8 cellular contexts compared by ENCODE assay signal in the genomic region with DNA sequence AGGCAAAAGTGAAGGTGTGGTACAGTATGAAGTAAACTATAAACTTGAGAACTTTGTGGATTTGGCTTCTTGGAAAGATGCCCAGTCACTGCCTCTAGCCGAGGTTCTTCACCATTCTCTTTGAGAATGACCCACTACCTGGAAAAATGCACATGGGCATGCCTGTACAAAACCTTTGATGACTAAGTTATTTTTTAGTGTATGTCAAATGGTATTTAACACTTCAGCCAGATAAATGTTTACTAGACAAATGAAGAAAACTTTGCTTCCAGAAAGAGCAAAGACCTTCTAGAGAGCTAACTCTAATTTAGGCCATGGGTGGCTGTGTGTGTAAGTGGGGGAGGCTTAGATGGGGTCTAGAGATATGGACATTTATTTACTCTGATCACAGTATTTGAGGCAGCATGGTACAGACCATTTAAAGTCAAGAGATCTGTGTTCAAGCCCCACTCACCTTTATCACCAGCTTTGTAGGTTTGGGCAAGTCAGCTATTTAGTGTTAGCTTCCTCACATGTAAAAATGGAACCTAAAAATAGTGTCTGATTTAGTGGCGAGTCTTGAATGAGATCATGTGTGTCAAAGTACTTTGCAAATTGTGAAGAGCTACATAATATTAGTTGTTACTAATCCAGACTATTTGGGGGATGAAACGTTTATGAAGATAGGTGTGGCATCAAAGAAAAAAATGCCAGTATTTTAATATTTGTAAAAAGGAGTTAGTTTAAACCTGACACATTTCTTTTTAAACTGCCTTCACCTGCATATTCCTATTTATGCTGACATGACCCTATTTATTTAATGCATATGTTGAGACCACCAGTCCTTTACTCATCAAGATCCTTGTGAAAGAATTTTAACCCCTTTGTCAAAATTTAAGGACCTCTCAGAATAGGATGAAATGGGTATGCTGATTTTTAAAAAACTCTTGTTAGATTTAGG. TPM values are rescaled to one million over a fixed set of nuclear protein-coding genes. Genes with fewer than 3 reads are reported as not detected.
A peak's percentile ranks its signal among the peaks of the same experiment; 100 is the strongest.
DNase-seq lines count a peak whose midpoint lies in the region; ATAC-seq and TF ChIP-seq lines count a peak whose summit lies in the region.

No MANE protein-coding gene starts in this region.

- no peaks in the 10 kb centered on the region for H3K36me3 ChIP-seq in HCT116 (ENCODE audit: control insufficient read depth in 1 of 2, insufficient read depth in 2 of 2, low read length in 2 of 2)
- peaks cover 10% of the 10 kb centered on the region for H3K36me3 ChIP-seq in left ventricle myocardium inferior
- H3K36me3 ChIP-seq in skeletal muscle tissue (ENCODE audit: control insufficient read depth in 3 of 3, insufficient read depth in 3 of 3, low read length in 3 of 3) = no peaks in the 10 kb centered on the region

- POLR2A ChIA-PET in HCT116 (lab: Charles Lee) = interaction anchor here (0.6 kb wide), 1 partner anchor 95 kb away, joined by 4 read pairs; no protein-coding TSS in a partner anchor
- POLR2A ChIA-PET in activated CD4-positive, alpha-beta memory T cell treated with anti-CD3 and anti-CD28 coated beads, Interleukin-2, amount 10 ng/mL, durations not matched to agents 7 days and 5 days (lab: Charles Lee) = interaction anchor here (8.8 kb wide), 1 partner anchor 19 kb away, joined by 134 read pairs; a partner anchor contains a TSS

- peak overlapping the region; percentile 75 for H3K4me2 ChIP-seq in HCT116 (ENCODE audit: low read length)

- no TSS peak for BruUV-seq in HCT116 (replicated peaks; lab: Mats Ljungman, UMichigan)

- H3K27me3 ChIP-seq in HCT116 (ENCODE audit: insufficient read depth, low read length) (no peaks in the 10 kb centered on the region), left ventricle myocardium inferior (ENCODE audit: low read depth) (no peaks in the 10 kb centered on the region), skeletal muscle tissue (ENCODE audit: control insufficient read depth in 3 of 3, insufficient read depth in 3 of 3, low read length in 3 of 3) (no peaks in the 10 kb centered on the region)

- in situ Hi-C loops in ACHN (cut with HindIII; ENCODE audit: low pct_ligation_motif_present, low pct_unique_long_range_greater_than_20kb, low sequenced_read_pairs) = no loop called here

- peak overlapping the region in 1 of 2 experiments; percentile 4; a peak in 1 of 4 replicates for H3K4me3 ChIP-seq in HCT116 (replicated peaks in 1 of 2; ENCODE audit: low read depth in 1 of 2, low read length in 2 of 2)
- H3K4me3 ChIP-seq in left ventricle myocardium inferior = peak overlapping the region; percentile 71
- H3K4me3 ChIP-seq in skeletal muscle tissue (ENCODE audit: low read length in 3 of 3) = peak overlapping the region; percentile 46 to 95 (median 84)

- no peak overlapping the region for H2AFZ ChIP-seq in HCT116 (ENCODE audit: low read depth, low read length, poor library complexity, severe bottlenecking)

- no peaks in the 10 kb centered on the region for H3K9me3 Mint-ChIP-seq in activated CD4-positive, alpha-beta memory T cell treated with anti-CD3 and anti-CD28 coated beads, Interleukin-2, amount 10 ng/mL, durations not matched to agents 7 days and 5 days

- no peaks in the 10 kb centered on the region for H3K27me3 Mint-ChIP-seq in activated CD4-positive, alpha-beta memory T cell treated with anti-CD3 and anti-CD28 coated beads, Interleukin-2, amount 10 ng/mL, durations not matched to agents 7 days and 5 days

- TF ChIP-seq RAD21 in HCT116 (IDR thresholded peaks at IDR 0.05; ENCODE audit: low read depth) = no peak

- H3K4me3 Mint-ChIP-seq in activated CD4-positive, alpha-beta memory T cell treated with anti-CD3 and anti-CD28 coated beads, Interleukin-2, amount 10 ng/mL, durations not matched to agents 7 days and 5 days = peak overlapping the region; percentile 51

- RAD21 ChIA-PET in HCT116 (lab: Charles Lee; ENCODE audit: low non-redundant PET in 1 of 2, low total read pairs in 2 of 2, uncharacterized antibody in 2 of 2, unreplicated experiment in 2 of 2) = no interaction called here

- no peaks in the 10 kb centered on the region for H4K20me1 ChIP-seq in HCT116 (ENCODE audit: insufficient read depth)

- H3K9me2 ChIP-seq in HCT116 (ENCODE audit: insufficient read depth) = no peaks in the 10 kb centered on the region

- intact Hi-C loops in HCT116 (cut with micrococcal nuclease) = no loop called here
- intact Hi-C loops in left ventricle myocardium inferior (cut with micrococcal nuclease) = no loop called here

- no peak for TF ChIP-seq CTCF in HCT116 (IDR thresholded peaks at IDR 0.05 in 2 of 3, conservative IDR thresholded peaks at IDR 0.05 in 1 of 3; ENCODE audit: borderline replicate concordance in 1 of 3, insufficient read depth in 1 of 3, low read depth in 2 of 3, low read length in 2 of 3)
- no peak for TF ChIP-seq CTCF in left ventricle myocardium inferior (IDR thresholded peaks at IDR 0.05; ENCODE audit: borderline replicate concordance)

- peaks cover 35 to 51% of the 10 kb centered on the region in 2 experiments for H3K4me1 ChIP-seq in HCT116 (ENCODE audit: control insufficient read depth in 1 of 2, insufficient read depth in 2 of 2, low read length in 2 of 2)
- peaks cover 87% of the 10 kb centered on the region for H3K4me1 ChIP-seq in left ventricle myocardium inferior
- H3K4me1 ChIP-seq in skeletal muscle tissue (ENCODE audit: control insufficient read depth in 3 of 3, insufficient read depth in 3 of 3, low read length in 3 of 3) = peaks cover 31 to 63% (median 32%) of the 10 kb centered on the region in 3 donors

- peaks cover 45% of the 10 kb centered on the region for H3K36me3 Mint-ChIP-seq in activated CD4-positive, alpha-beta memory T cell treated with anti-CD3 and anti-CD28 coated beads, Interleukin-2, amount 10 ng/mL, durations not matched to agents 7 days and 5 days (ENCODE audit: low read depth)

- CTCF ChIA-PET in HCT116 (lab: Charles Lee) = no interaction called here
- CTCF ChIA-PET in activated CD4-positive, alpha-beta memory T cell treated with anti-CD3 and anti-CD28 coated beads, Interleukin-2, amount 10 ng/mL, durations not matched to agents 7 days and 5 days (lab: Charles Lee) = interaction anchor here (1.0 to 1.1 kb wide), 2 partner anchors 20 to 62 kb away, joined by 3 to 4 read pairs; a partner anchor contains a TSS

- H3K4me1 Mint-ChIP-seq in activated CD4-positive, alpha-beta memory T cell treated with anti-CD3 and anti-CD28 coated beads, Interleukin-2, amount 10 ng/mL, durations not matched to agents 7 days and 5 days = peaks cover 70% of the 10 kb centered on the region

- 0 out of 2 replicates have a peak, but pooled peaks have one; percentile 12 for ATAC-seq in HCT116
- no peak for ATAC-seq in HG03354 (IDR thresholded peaks at IDR 0.05; ENCODE audit: poor library complexity, severe bottlenecking, unreplicated experiment)

- H3K27ac Mint-ChIP-seq in activated CD4-positive, alpha-beta memory T cell treated with anti-CD3 and anti-CD28 coated beads, Interleukin-2, amount 10 ng/mL, durations not matched to agents 7 days and 5 days = peak overlapping the region; percentile 89

- TF ChIP-seq POLR2A in HCT116 (IDR thresholded peaks at IDR 0.05; ENCODE audit: borderline replicate concordance, extremely low read depth, insufficient read depth, insufficient read length) = no peak

- H3K9me3 ChIP-seq in HCT116 (ENCODE audit: control insufficient read depth in 1 of 2, insufficient read depth in 1 of 2, low read depth in 1 of 2, low read length in 2 of 2) = no peaks in the 10 kb centered on the region
- H3K9me3 ChIP-seq in left ventricle myocardium inferior (replicated peaks) = no peaks in the 10 kb centered on the region
- H3K9me3 ChIP-seq in skeletal muscle tissue (ENCODE audit: control insufficient read depth in 3 of 3, low read length in 3 of 3) = no peaks in the 10 kb centered on the region

- peaks cover 88% of the 10 kb centered on the region for H3K79me2 ChIP-seq in HCT116 (ENCODE audit: insufficient read depth, low read length)

- H3K9ac ChIP-seq in HCT116 (ENCODE audit: low read length) (peak overlapping the region; percentile 17), skeletal muscle tissue (ENCODE audit: low read depth in 1 of 3, low read length in 3 of 3) (peak overlapping the region; percentile 66 to 91 (median 89))

- H3K27ac ChIP-seq in HCT116 (ENCODE audit: low read depth, low read length) = peak overlapping the region; percentile 81
- peak overlapping the region; percentile 93 for H3K27ac ChIP-seq in left ventricle myocardium inferior (replicated peaks)
- peak overlapping the region; percentile 93 for H3K27ac ChIP-seq in skeletal muscle tissue (ENCODE audit: low read depth, low read length)

- DNase-seq in ACHN (peak; percentile 46), HCT116 (ENCODE audit: low read depth, low spot score) (no peak), left ventricle myocardium inferior (no peak), AML-193 (lab: John Stamatoyannopoulos, UW) (no peak)
- DNase-seq in activated CD4-positive, alpha-beta memory T cell treated with anti-CD3 and anti-CD28 coated beads, Interleukin-2, amount 10 ng/mL, durations not matched to agents 7 days and 5 days = peak; percentile 17
- no peak for DNase-seq in stimulated activated CD4-positive, alpha-beta T cell treated with anti-CD3 and anti-CD28 coated beads, Interleukin-15, amount 100 ng/mL, for 24 hours

TF ChIP-seq in HCT116, 20 proteins besides CTCF, POLR2A, EP300 and RAD21:
- TF ChIP-seq FOSL1 (IDR thresholded peaks at IDR 0.05; ENCODE audit: low read depth) = peak; percentile 34
- peak; percentile 38; the same call in 1 of the 2 replicates for TF ChIP-seq SP1 (IDR thresholded peaks at IDR 0.05; ENCODE audit: low read depth)
- TF ChIP-seq CEBPB (IDR thresholded peaks at IDR 0.05; ENCODE audit: low read depth) = no peak

RNA-seq across cellular contexts. Expression of a gene that starts 20.2 kb away (rescaled TPM):
- total RNA-seq in HCT116 (2021; ENCODE audit: unreplicated experiment) (63.3 TPM), left ventricle myocardium inferior (62.2 TPM), skeletal muscle tissue (28.2 TPM)
- 70.5 and 71.3 TPM in 2 replicates for polyA plus RNA-seq in HCT116 (2012)
- total RNA-seq in activated CD4-positive, alpha-beta memory T cell treated with anti-CD3 and anti-CD28 coated beads, Interleukin-2, amount 10 ng/mL, durations not matched to agents 7 days and 5 days = 10 to 100 TPM; 78.7 to 84.1 TPM

RNA-seq across cellular contexts. Expression of a gene that starts 46.3 kb away (rescaled TPM):
- total RNA-seq in HCT116 (2021; ENCODE audit: unreplicated experiment) (9.0 TPM), left ventricle myocardium inferior (0.74 TPM), skeletal muscle tissue (0.52 TPM)
- 3.8 and 4.0 TPM in 2 replicates for polyA plus RNA-seq in HCT116 (2012)
- total RNA-seq in activated CD4-positive, alpha-beta memory T cell treated with anti-CD3 and anti-CD28 coated beads, Interleukin-2, amount 10 ng/mL, durations not matched to agents 7 days and 5 days = 1 to 10 TPM; 5.6 to 6.1 TPM

Comparison
In these comparisons a context has a peak if more than half of its experiments do, and no peak if none do; other contexts are left out.
1. DNase-seq: peak in ACHN (single experiment) and activated CD4-positive, alpha-beta memory T cell treated with anti-CD3 and anti-CD28 coated beads, Interleukin-2, amount 10 ng/mL, durations not matched to agents 7 days and 5 days (single experiment); none in HCT116 (single experiment), left ventricle myocardium inferior (single experiment), AML-193 (0 of 2) and stimulated activated CD4-positive, alpha-beta T cell treated with anti-CD3 and anti-CD28 coated beads, Interleukin-15, amount 100 ng/mL, for 24 hours (single experiment).
2. Peak in every context shown above with its lines, with median percentiles within 50 percentile points of each other: H3K27ac ChIP-seq.